8 cellular contexts compared by ENCODE assay signal in genomic region chr9:6955251-6955921, GRCh38.
DNase-seq lines count a peak whose midpoint lies in the region; ATAC-seq and TF ChIP-seq lines count a peak whose summit lies in the region.

No MANE protein-coding gene starts in this region.

- H3K27me3 ChIP-seq in A673 (replicated peaks; ENCODE audit: insufficient read depth, low read depth, low read length, poor library complexity) = no peaks in the 10 kb centered on the region

- BruUV-seq in A673 (replicated peaks; lab: Mats Ljungman, UMichigan) = no TSS peak

- H3K4me1 ChIP-seq in A673 (ENCODE audit: insufficient read depth, low read length, poor library complexity, severe bottlenecking) = peaks cover 47% of the 10 kb centered on the region

- ATAC-seq in GM18870 (IDR thresholded peaks at IDR 0.05; ENCODE audit: unreplicated experiment) (peak; percentile 66), T-helper 17 cell (no peak)

- H3K27me3 Mint-ChIP-seq in T-helper 17 cell = no peaks in the 10 kb centered on the region

- H3K27ac Mint-ChIP-seq in T-helper 17 cell = no peak overlapping the region

- no peak overlapping the region for H3K4me3 ChIP-seq in A673 (ENCODE audit: low read depth, low read length, poor library complexity, severe bottlenecking)
- H3K4me3 ChIP-seq in Jurkat, Clone E6-1 (ENCODE audit: low read length) = no peak overlapping the region

- CTCF ChIA-PET in A673 (lab: Charles Lee) = no interaction called here

- no peak overlapping the region for H3K4me3 Mint-ChIP-seq in T-helper 17 cell

- H3K9me3 ChIP-seq in A673 (ENCODE audit: low read depth, low read length, poor library complexity, severe bottlenecking) (no peaks in the 10 kb centered on the region), T-helper 17 cell (ENCODE audit: control insufficient read depth, low read length, poor library complexity, severe bottlenecking) (no peaks in the 10 kb centered on the region)

- H3K27ac ChIP-seq in A673 (ENCODE audit: low read depth, low read length, poor library complexity, severe bottlenecking) = no peak overlapping the region

- H3K36me3 Mint-ChIP-seq in T-helper 17 cell (ENCODE audit: low read depth) = peaks cover 5% of the 10 kb centered on the region

- POLR2A ChIA-PET in A673 (lab: Charles Lee; ENCODE audit: low non-redundant PET) = no interaction called here

- TF ChIP-seq CTCF in A673 (conservative IDR thresholded peaks at IDR 0.05; ENCODE audit: low read depth, low read length) = no peak

- H3K36me3 ChIP-seq in A673 (ENCODE audit: insufficient read depth, low read length, poor library complexity, severe bottlenecking) = no peaks in the 10 kb centered on the region

- H3K4me1 Mint-ChIP-seq in T-helper 17 cell = peaks cover 18% of the 10 kb centered on the region

- DNase-seq in A673 (ENCODE audit: low spot score) (peak; percentile 73), cerebellar cortex (ENCODE audit: low spot score) (peak; percentile 40), renal cortical epithelial cell (ENCODE audit: low read depth) (peak; percentile 77), T-helper 17 cell (no peak), glomerular visceral epithelial cell (ENCODE audit: extremely low spot score) (no peak), NOMO-1 treated with DMSO at 0.1 percent for 48 hours (lab: John Stamatoyannopoulos, UW; ENCODE audit: unreplicated experiment) (no peak)
- peak; percentile 6 for DNase-seq in Jurkat, Clone E6-1 (ENCODE audit: low read depth, low spot score)

- intact Hi-C loops in A673 (cut with micrococcal nuclease; ENCODE audit: unreplicated experiment) = no loop called here

Comparison
In these comparisons a context has a peak if more than half of its experiments do, and no peak if none do; other contexts are left out.
1. DNase-seq: peak in A673 (single experiment), Jurkat, Clone E6-1 (single experiment), cerebellar cortex (single experiment) and renal cortical epithelial cell (single experiment); none in T-helper 17 cell (0 of 3), glomerular visceral epithelial cell (single experiment) and NOMO-1 treated with DMSO at 0.1 percent for 48 hours (single experiment).